1 cellular context compared by ENCODE assay signal in genomic region chr9:130282000-130282700, GRCh38.
TF ChIP-seq lines count a peak whose summit lies in the region.

No MANE protein-coding gene starts in this region.

TF ChIP-seq in WTC11, 78 proteins besides CTCF, POLR2A, EP300 and RAD21 (continued from another document):
- no peak for TF ChIP-seq SP1 (CRISPR knock-in tag; conservative IDR thresholded peaks at IDR 0.05)
- TF ChIP-seq, protein P1, sequence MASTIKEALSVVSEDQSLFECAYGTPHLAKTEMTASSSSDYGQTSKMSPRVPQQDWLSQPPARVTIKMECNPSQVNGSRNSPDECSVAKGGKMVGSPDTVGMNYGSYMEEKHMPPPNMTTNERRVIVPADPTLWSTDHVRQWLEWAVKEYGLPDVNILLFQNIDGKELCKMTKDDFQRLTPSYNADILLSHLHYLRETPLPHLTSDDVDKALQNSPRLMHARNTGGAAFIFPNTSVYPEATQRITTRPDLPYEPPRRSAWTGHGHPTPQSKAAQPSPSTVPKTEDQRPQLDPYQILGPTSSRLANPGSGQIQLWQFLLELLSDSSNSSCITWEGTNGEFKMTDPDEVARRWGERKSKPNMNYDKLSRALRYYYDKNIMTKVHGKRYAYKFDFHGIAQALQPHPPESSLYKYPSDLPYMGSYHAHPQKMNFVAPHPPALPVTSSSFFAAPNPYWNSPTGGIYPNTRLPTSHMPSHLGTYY (CRISPR knock-in tag; IDR thresholded peaks at IDR 0.05), result no peak
- no peak for TF ChIP-seq SMAD4 (CRISPR knock-in tag; IDR thresholded peaks at IDR 0.05)
- TF ChIP-seq, protein P2, sequence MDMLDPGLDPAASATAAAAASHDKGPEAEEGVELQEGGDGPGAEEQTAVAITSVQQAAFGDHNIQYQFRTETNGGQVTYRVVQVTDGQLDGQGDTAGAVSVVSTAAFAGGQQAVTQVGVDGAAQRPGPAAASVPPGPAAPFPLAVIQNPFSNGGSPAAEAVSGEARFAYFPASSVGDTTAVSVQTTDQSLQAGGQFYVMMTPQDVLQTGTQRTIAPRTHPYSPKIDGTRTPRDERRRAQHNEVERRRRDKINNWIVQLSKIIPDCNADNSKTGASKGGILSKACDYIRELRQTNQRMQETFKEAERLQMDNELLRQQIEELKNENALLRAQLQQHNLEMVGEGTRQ (CRISPR knock-in tag; IDR thresholded peaks at IDR 0.05), result no peak
- TF ChIP-seq AR (CRISPR knock-in tag; IDR thresholded peaks at IDR 0.05), result no peak
- TF ChIP-seq, protein P3, sequence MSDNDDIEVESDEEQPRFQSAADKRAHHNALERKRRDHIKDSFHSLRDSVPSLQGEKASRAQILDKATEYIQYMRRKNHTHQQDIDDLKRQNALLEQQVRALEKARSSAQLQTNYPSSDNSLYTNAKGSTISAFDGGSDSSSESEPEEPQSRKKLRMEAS (CRISPR knock-in tag; IDR thresholded peaks at IDR 0.05), result no peak
TF ChIP-seq in WTC11: peak in this region for 0.
